Comparison of ENCODE assay signal across 19 cellular contexts in the genomic region with DNA sequence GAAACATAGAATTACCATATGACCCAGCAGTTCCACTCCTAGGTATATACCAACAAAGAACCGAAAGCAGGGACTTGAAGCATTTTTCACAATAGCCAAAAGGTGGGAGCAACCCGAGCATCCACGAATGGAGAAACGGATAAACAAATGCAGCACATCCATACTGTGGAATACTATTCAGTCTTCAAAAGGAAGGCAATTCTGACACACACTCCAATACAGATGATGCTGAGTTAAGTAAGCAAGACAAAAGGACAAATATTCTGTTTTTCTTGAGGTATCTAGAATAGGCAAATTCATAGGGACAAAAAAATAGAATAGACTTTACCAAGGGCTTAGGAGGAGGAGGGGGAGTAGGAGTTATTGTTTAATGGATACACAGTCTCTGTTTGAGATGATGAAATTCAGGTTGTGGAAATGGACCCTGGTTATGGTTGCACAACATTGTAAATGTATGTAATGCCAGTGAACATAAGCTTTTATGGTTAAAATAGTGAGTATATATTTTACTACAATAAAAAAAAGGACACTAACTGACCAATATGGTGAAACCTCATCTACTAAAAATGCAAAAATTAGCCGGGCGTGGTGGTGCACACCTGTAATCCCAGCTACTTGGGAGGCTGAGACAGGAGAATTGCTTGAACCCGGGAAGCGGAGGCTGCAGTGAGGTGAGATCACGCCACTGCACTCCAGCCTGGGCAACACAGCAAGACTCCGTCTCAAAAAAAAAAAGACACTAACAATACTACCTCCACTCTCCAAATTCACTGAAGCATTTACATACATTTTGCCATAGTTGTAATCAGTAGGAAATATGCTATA. TPM values are rescaled to one million over a fixed set of nuclear protein-coding genes. Genes with fewer than 3 reads are reported as not detected.
DNase-seq lines count a peak whose midpoint lies in the region; ATAC-seq lines count a peak whose summit lies in the region.
"Had no signal": no experiment of that assay in that cellular context is flagged by ENCODE, and none has a peak within 500 bp of the region (broad histone marks: within the 10 kb centered on the region; RNA-seq: fewer than 3 reads in every experiment).

No MANE protein-coding gene starts in this region.

- peak overlapping the region; percentile 99 for H3K27ac ChIP-seq in CD4-positive, alpha-beta memory T cell (ENCODE audit: low read depth, low read length)
- H3K27ac ChIP-seq: neural progenitor cell had no signal

- H3K4me1 ChIP-seq in CD4-positive, alpha-beta memory T cell (ENCODE audit: insufficient read depth, low read length) = peaks cover 84% of the 10 kb centered on the region

- H3K36me3 ChIP-seq in CD4-positive, alpha-beta memory T cell (ENCODE audit: insufficient read depth, low read length) = peaks cover 24% of the 10 kb centered on the region
- H3K36me3 ChIP-seq: neural progenitor cell had no signal

- H3K27me3 ChIP-seq in CD4-positive, alpha-beta memory T cell (ENCODE audit: insufficient read depth, low read length) = no peaks in the 10 kb centered on the region
- H3K27me3 ChIP-seq: neural progenitor cell had no signal

- POLR2A ChIA-PET in activated CD4-positive, alpha-beta T cell treated with anti-CD3 and anti-CD28 coated beads for 36 hours (lab: Charles Lee) = interaction anchor here (0.6 kb wide), 2 partner anchors 13 to 104 kb away, joined by 3 to 4 read pairs; no protein-coding TSS in a partner anchor
- POLR2A ChIA-PET in CD4-positive, alpha-beta memory T cell (lab: Charles Lee; ENCODE audit: partially characterized antibody) = interaction anchor here (0.7 to 1.6 kb wide), 5 partner anchors 14 to 53 kb away, joined by 3 to 5 read pairs (median 3); partner anchors contain the start of genes FAM117A, KAT7 and SLC35B1
- POLR2A ChIA-PET in T-cell (lab: Charles Lee) = interaction anchor here in 1 of 2 donors (0.7 kb wide), 1 partner anchor 65 kb away, joined by 4 read pairs; no protein-coding TSS in a partner anchor

- no peaks in the 10 kb centered on the region for H3K9me3 Mint-ChIP-seq in activated CD4-positive, alpha-beta T cell treated with anti-CD3 and anti-CD28 coated beads for 36 hours (ENCODE audit: low read depth)
- no peaks in the 10 kb centered on the region for H3K9me3 Mint-ChIP-seq in CD4-positive, alpha-beta memory T cell
- H3K9me3 Mint-ChIP-seq in T-cell (no peaks in the 10 kb centered on the region), memory B cell (no peaks in the 10 kb centered on the region)
- H3K9me3 Mint-ChIP-seq: activated naive CD8-positive, alpha-beta T cell treated with anti-CD3 and anti-CD28 coated beads for 36 hours; activated T-cell treated with anti-CD3 and anti-CD28 coated beads, Interleukin-2, amount 50 U/mL, for 4 hours; neural progenitor cell had no signal

- no peak overlapping the region for H3K4me3 ChIP-seq in CD4-positive, alpha-beta memory T cell (ENCODE audit: low read length in 2 of 2)
- H3K4me3 ChIP-seq: neural progenitor cell had no signal

- peaks cover 5% of the 10 kb centered on the region for H3K36me3 Mint-ChIP-seq in activated CD4-positive, alpha-beta T cell treated with anti-CD3 and anti-CD28 coated beads for 36 hours (ENCODE audit: low read depth)
- peaks cover 35 to 45% of the 10 kb centered on the region in 2 donors for H3K36me3 Mint-ChIP-seq in CD4-positive, alpha-beta memory T cell
- H3K36me3 Mint-ChIP-seq in T-cell = peaks cover 42% of the 10 kb centered on the region
- H3K36me3 Mint-ChIP-seq in memory B cell = peaks cover 25% of the 10 kb centered on the region

- CTCF ChIA-PET in activated CD4-positive, alpha-beta T cell treated with anti-CD3 and anti-CD28 coated beads for 36 hours (lab: Charles Lee) = no interaction called here
- CTCF ChIA-PET in CD4-positive, alpha-beta memory T cell (lab: Charles Lee; ENCODE audit: partially characterized antibody) = no interaction called here
- CTCF ChIA-PET in T-cell (lab: Charles Lee) = interaction anchor here in 1 of 2 donors (0.7 kb wide), 1 partner anchor 43 kb away, joined by 6 read pairs; no protein-coding TSS in a partner anchor

- H3K27me3 Mint-ChIP-seq in activated CD4-positive, alpha-beta T cell treated with anti-CD3 and anti-CD28 coated beads for 36 hours = no peaks in the 10 kb centered on the region
- no peaks in the 10 kb centered on the region for H3K27me3 Mint-ChIP-seq in CD4-positive, alpha-beta memory T cell
- H3K27me3 Mint-ChIP-seq in T-cell = no peaks in the 10 kb centered on the region
- H3K27me3 Mint-ChIP-seq in memory B cell = no peaks in the 10 kb centered on the region
- H3K27me3 Mint-ChIP-seq: activated naive CD8-positive, alpha-beta T cell treated with anti-CD3 and anti-CD28 coated beads for 36 hours; progenitor cell of endocrine pancreas had no signal

- no peak overlapping the region for H3K4me3 Mint-ChIP-seq in activated CD4-positive, alpha-beta T cell treated with anti-CD3 and anti-CD28 coated beads for 36 hours
- H3K4me3 Mint-ChIP-seq in CD4-positive, alpha-beta memory T cell = peak overlapping the region in 1 of 8 donors; percentile 24
- H3K4me3 Mint-ChIP-seq in T-cell = no peak overlapping the region
- no peak overlapping the region for H3K4me3 Mint-ChIP-seq in memory B cell
- H3K4me3 Mint-ChIP-seq: activated naive CD8-positive, alpha-beta T cell treated with anti-CD3 and anti-CD28 coated beads for 36 hours; activated T-cell treated with anti-CD3 and anti-CD28 coated beads, Interleukin-2, amount 50 U/mL, for 4 hours; neural progenitor cell had no signal

- H3K9me3 ChIP-seq in CD4-positive, alpha-beta memory T cell (ENCODE audit: control insufficient read depth in 1 of 2, low read length in 2 of 2) = no peaks in the 10 kb centered on the region

- intact Hi-C loops in activated CD4-positive, alpha-beta T cell treated with anti-CD3 and anti-CD28 coated beads for 36 hours (cut with DNase I, micrococcal nuclease) = no loop called here
- intact Hi-C loops in CD4-positive, alpha-beta memory T cell (cut with micrococcal nuclease) = no loop called here
- intact Hi-C loops in left cardiac atrium (cut with DNase I) = no loop called here

- peaks cover 72% of the 10 kb centered on the region for H3K4me1 Mint-ChIP-seq in activated CD4-positive, alpha-beta T cell treated with anti-CD3 and anti-CD28 coated beads for 36 hours
- peaks cover 59 to 81% (median 71%) of the 10 kb centered on the region in 4 donors for H3K4me1 Mint-ChIP-seq in CD4-positive, alpha-beta memory T cell
- H3K4me1 Mint-ChIP-seq in T-cell (peaks cover 61 to 84% (median 75%) of the 10 kb centered on the region in 3 donors), memory B cell (peaks cover 54% of the 10 kb centered on the region)
- H3K4me1 Mint-ChIP-seq: neural progenitor cell had no signal

- no peak for ATAC-seq in activated CD4-positive, alpha-beta T cell treated with anti-CD3 and anti-CD28 coated beads for 36 hours
- ATAC-seq in T-cell (replicated peaks in 1 of 4) (no peak), memory B cell (ENCODE audit: low read depth) (no peak), left cardiac atrium (no peak), GM21515 (IDR thresholded peaks at IDR 0.05; ENCODE audit: unreplicated experiment) (no peak)
- ATAC-seq: activated T-cell treated with anti-CD3 and anti-CD28 coated beads, Interleukin-2, amount 50 U/mL, for 4 hours had no signal

- H3K27ac Mint-ChIP-seq in activated CD4-positive, alpha-beta T cell treated with anti-CD3 and anti-CD28 coated beads for 36 hours = peak overlapping the region; percentile 28
- H3K27ac Mint-ChIP-seq in CD4-positive, alpha-beta memory T cell = peak overlapping the region; percentile 86 to 100 (median 100)
- peak overlapping the region; percentile 82 to 100 for H3K27ac Mint-ChIP-seq in T-cell
- H3K27ac Mint-ChIP-seq in memory B cell = peak overlapping the region; percentile 100
- H3K27ac Mint-ChIP-seq: neural progenitor cell, progenitor cell of endocrine pancreas had no signal

- no peak for DNase-seq in activated CD4-positive, alpha-beta T cell treated with anti-CD3 and anti-CD28 coated beads for 36 hours
- no peak for DNase-seq in activated CD4-positive, alpha-beta T cell treated with anti-CD3 and anti-CD28 coated beads for 1 hour
- DNase-seq in CD4-positive, alpha-beta memory T cell = no peak
- no peak for DNase-seq in T-cell
- no peak for DNase-seq in memory B cell (ENCODE audit: low spot score in 2 of 2)
- DNase-seq in left cardiac atrium = no peak
- no peak for DNase-seq in effector CD4-positive, alpha-beta T cell
- DNase-seq: activated CD4-positive, alpha-beta T cell treated with anti-CD3 and anti-CD28 coated beads, Interleukin-2, amount 50 U/mL, for 48 hours; activated naive CD8-positive, alpha-beta T cell treated with anti-CD3 and anti-CD28 coated beads for 36 hours; activated T-cell treated with anti-CD3 and anti-CD28 coated beads, Interleukin-2, amount 50 U/mL, for 4 hours; DMS 273 treated with DMSO at 0.1 percent for 48 hours; foreskin melanocyte; hippocampal formation; NCI-H1092; NCI-H2107; NCI-H446 treated with DMSO at 0.1 percent for 48 hours had no signal

RNA-seq across cellular contexts. Expression of gene SLC35B1, which starts 27.1 kb away (rescaled TPM):
- 10 to 100 TPM; 43.9 to 59.4 TPM for total RNA-seq in activated CD4-positive, alpha-beta T cell treated with anti-CD3 and anti-CD28 coated beads for 36 hours
- total RNA-seq in CD4-positive, alpha-beta memory T cell = 10 to 100 TPM; 48.4 to 52.1 TPM
- polyA plus RNA-seq in CD4-positive, alpha-beta memory T cell = 10 to 100 TPM; 30.8 to 38.9 TPM
- 10 to 100 TPM; 40.5 to 57.1 (median 42.8) TPM for total RNA-seq in T-cell
- 10 to 100 TPM; 48.8 to 78.8 TPM for total RNA-seq in left cardiac atrium

RNA-seq across cellular contexts. Expression of gene FAM117A, which starts 29.1 kb away (rescaled TPM):
- total RNA-seq in activated CD4-positive, alpha-beta T cell treated with anti-CD3 and anti-CD28 coated beads for 36 hours = 10 to 100 TPM; 14.1 to 15.4 TPM
- 100 to 1,000 TPM in 1 of 2 experiments, 10 to 100 TPM in 1; 95.1 to 102 TPM for total RNA-seq in CD4-positive, alpha-beta memory T cell
- polyA plus RNA-seq in CD4-positive, alpha-beta memory T cell = 10 to 100 TPM; 61.2 to 73.4 TPM
- total RNA-seq in T-cell = 100 to 1,000 TPM in 2 of 5 donors, 10 to 100 TPM in 3; 71.9 to 105 (median 99.1) TPM
- total RNA-seq in left cardiac atrium = 10 to 100 TPM in 1 of 2 donors, 1 to 10 TPM in 1; 5.3 to 13.9 TPM

RNA-seq across cellular contexts. Expression of gene KAT7, which starts 53.6 kb away (rescaled TPM):
- 10 to 100 TPM; 63.5 to 93.0 TPM for total RNA-seq in activated CD4-positive, alpha-beta T cell treated with anti-CD3 and anti-CD28 coated beads for 36 hours
- total RNA-seq in CD4-positive, alpha-beta memory T cell = 100 to 1,000 TPM; 115 to 120 TPM
- polyA plus RNA-seq in CD4-positive, alpha-beta memory T cell = 10 to 100 TPM; 37.6 to 55.3 TPM
- total RNA-seq in T-cell = 100 to 1,000 TPM in 2 of 5 donors, 10 to 100 TPM in 3; 96.8 to 197 (median 99.7) TPM
- 10 to 100 TPM; 47.5 to 49.0 TPM for total RNA-seq in left cardiac atrium

RNA-seq across cellular contexts. Expression of gene SPOP, which starts 57.0 kb away (rescaled TPM):
- 10 to 100 TPM; 57.0 to 64.6 TPM for total RNA-seq in activated CD4-positive, alpha-beta T cell treated with anti-CD3 and anti-CD28 coated beads for 36 hours
- 10 to 100 TPM; 83.1 to 86.1 TPM for total RNA-seq in CD4-positive, alpha-beta memory T cell
- polyA plus RNA-seq in CD4-positive, alpha-beta memory T cell = 100 to 1,000 TPM; 111 to 126 TPM
- total RNA-seq in T-cell (10 to 100 TPM; 67.1 to 80.4 (median 71.5) TPM), left cardiac atrium (10 to 100 TPM; 60.5 to 69.5 TPM)

Comparison
In these comparisons a context has a peak if more than half of its experiments do, and no peak if none do; other contexts are left out.
1. H3K27ac Mint-ChIP-seq: peak in every context shown above with its lines; median percentile 100 in CD4-positive, alpha-beta memory T cell; 100 in memory B cell; 91 in T-cell; 28 in activated CD4-positive, alpha-beta T cell treated with anti-CD3 and anti-CD28 coated beads for 36 hours.
2. RNA of gene FAM117A, which starts 29.1 kb away (total RNA-seq): 95.1 to 102 TPM in CD4-positive, alpha-beta memory T cell and 71.9 to 105 TPM in T-cell; 14.1 to 15.4 TPM in activated CD4-positive, alpha-beta T cell treated with anti-CD3 and anti-CD28 coated beads for 36 hours and 5.3 to 13.9 TPM in left cardiac atrium; every median in the first group is over 4 times any median in the second.